25 cellular contexts compared by ENCODE assay signal in the genomic region with DNA sequence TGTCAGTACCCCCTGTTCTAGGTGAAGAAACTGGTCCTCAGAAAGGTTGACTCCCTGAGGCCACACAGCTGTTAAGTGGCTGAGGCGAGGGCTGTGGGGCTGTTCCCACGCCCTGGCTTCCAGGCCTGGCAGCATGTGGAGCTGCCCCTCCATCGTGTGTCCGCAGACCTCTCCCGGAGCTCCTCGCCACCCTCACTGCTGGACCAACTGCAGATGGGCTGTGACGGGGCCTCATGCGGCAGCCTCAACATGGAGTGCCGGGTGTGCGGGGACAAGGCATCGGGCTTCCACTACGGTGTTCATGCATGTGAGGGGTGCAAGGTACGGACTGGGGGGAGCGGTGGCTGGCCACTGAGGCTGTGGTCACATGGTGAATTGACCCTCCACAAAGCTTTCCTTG. TPM values are rescaled to one million over a fixed set of nuclear protein-coding genes. Genes with fewer than 3 reads are reported as not detected.
DNase-seq lines count a peak whose midpoint lies in the region; ATAC-seq, FAIRE-seq and TF ChIP-seq lines count a peak whose summit lies in the region.
"Had no signal": no experiment of that assay in that cellular context is flagged by ENCODE, and none has a peak within 500 bp of the region (broad histone marks: within the 10 kb centered on the region; RNA-seq: fewer than 3 reads in every experiment).

No MANE protein-coding gene starts in this region.

- H3K36me3 Mint-ChIP-seq in activated naive CD4-positive, alpha-beta T cell treated with anti-CD3 and anti-CD28 coated beads, Interleukin-2, amount 10 ng/mL, durations not matched to agents 7 days and 5 days: peaks cover 44% of the 10 kb centered on the region
- H3K36me3 Mint-ChIP-seq in osteocyte (ENCODE audit: unreplicated experiment): peaks cover 10% of the 10 kb centered on the region

- peak overlapping the region; percentile 84; the same call in 1 of the 3 replicates for H2BK15ac ChIP-seq in IMR-90 (ENCODE audit: low read depth, low read length)
- peak overlapping the region; percentile 46; the same call in 1 of the 2 replicates for H2BK15ac ChIP-seq in H1 (ENCODE audit: low read length)

- H3K4me3 Mint-ChIP-seq in activated naive CD4-positive, alpha-beta T cell treated with anti-CD3 and anti-CD28 coated beads, Interleukin-2, amount 10 ng/mL, durations not matched to agents 7 days and 5 days: no peak overlapping the region
- no peak overlapping the region for H3K4me3 Mint-ChIP-seq in osteocyte (ENCODE audit: unreplicated experiment)
- H3K4me3 Mint-ChIP-seq: activated T-cell treated with anti-CD3 and anti-CD28 coated beads, Interleukin-2, amount 50 U/mL, for 4 hours; B cell; brain; mesothelial cell of epicardium had no signal

- CTCF ChIA-PET in activated naive CD4-positive, alpha-beta T cell treated with anti-CD3 and anti-CD28 coated beads, Interleukin-2, amount 10 ng/mL, durations not matched to agents 7 days and 5 days (lab: Charles Lee): interaction anchor here (0.6 to 5.3 kb wide), 22 partner anchors 10 to 132 kb away, joined by 3 to 66 read pairs (median 4); a partner anchor contains a TSS
- CTCF ChIA-PET in IMR-90 (lab: Yijun Ruan, JAX) (interaction anchor here (0.9 to 2.6 kb wide), 7 partner anchors 9 to 78 kb away, joined by 3 to 20 read pairs (median 4); a partner anchor contains a TSS), H1 (lab: Charles Lee; ENCODE audit: partially characterized antibody) (interaction anchor here (0.6 to 12.0 kb wide), 21 partner anchors 9 to 378 kb away, joined by 3 to 138 read pairs (median 3); a partner anchor contains a TSS)

- H4K8ac ChIP-seq in IMR-90 (ENCODE audit: low read depth in 2 of 2, low read length in 2 of 2): peak overlapping the region; percentile 67 to 87; a peak in 2 of 4 replicates
- H4K8ac ChIP-seq in H1 (ENCODE audit: extremely low read depth, insufficient read depth, low read length): peak overlapping the region; percentile 65; the same call in 1 of the 2 replicates

- H3K79me1 ChIP-seq in IMR-90 (ENCODE audit: low read depth in 1 of 2, low read length in 2 of 2): peaks cover 37 to 70% of the 10 kb centered on the region in 2 experiments
- no peaks in the 10 kb centered on the region for H3K79me1 ChIP-seq in H1 (ENCODE audit: low read depth, low read length)

- no TSS peak for BruUV-seq in IMR-90 (replicated peaks; lab: Mats Ljungman, UMichigan)

- H3K4me2 ChIP-seq in IMR-90 (ENCODE audit: low read depth, low read length): no peak overlapping the region
- H3K4me2 ChIP-seq in H1 (ENCODE audit: insufficient read depth in 1 of 2, low read depth in 2 of 2, low read length in 2 of 2): no peak overlapping the region

- H3K9ac ChIP-seq in IMR-90 (ENCODE audit: low read depth, low read length) (peak overlapping the region; percentile 9; the same call in 1 of the 2 replicates), H1 (replicated peaks in 1 of 4; ENCODE audit: extremely low read depth in 1 of 4, low read depth in 3 of 4, low read length in 3 of 4) (no peak overlapping the region)

- H3K27me3 ChIP-seq in IMR-90 (ENCODE audit: control insufficient read depth, insufficient read depth, low read length) (no peaks in the 10 kb centered on the region), H1 (replicated peaks in 1 of 4; ENCODE audit: control insufficient read depth in 3 of 4, extremely low read depth in 1 of 4, insufficient read depth in 3 of 4, low read length in 3 of 4) (no peaks in the 10 kb centered on the region)
- H3K27me3 ChIP-seq: dorsolateral prefrontal cortex, esophagus squamous epithelium, heart right ventricle, tibial nerve had no signal

- H3K23ac ChIP-seq in IMR-90 (ENCODE audit: low read depth, low read length): peak overlapping the region; percentile 63; the same call in 1 of the 2 replicates
- H3K23ac ChIP-seq in H1 (ENCODE audit: insufficient read length): no peak overlapping the region

- H3K56ac ChIP-seq in IMR-90 (ENCODE audit: extremely low read depth, insufficient read depth, low read length): peak overlapping the region; percentile 74
- H3K56ac ChIP-seq in H1 (replicated peaks; ENCODE audit: insufficient read length, low read depth, low read length): no peak overlapping the region

- H4K91ac ChIP-seq in IMR-90 (ENCODE audit: insufficient read depth, low read depth, low read length) (peak overlapping the region; percentile 96), H1 (replicated peaks; ENCODE audit: insufficient read length, low read length) (no peak overlapping the region)

- TF ChIP-seq EP300 in H1 (IDR thresholded peaks at IDR 0.05; ENCODE audit: borderline replicate concordance in 1 of 2, low read depth in 2 of 2, low read length in 2 of 2): no peak

- TF ChIP-seq CTCF in IMR-90 (conservative IDR thresholded peaks at IDR 0.05; ENCODE audit: low read depth, low read length): no peak
- no peak for TF ChIP-seq CTCF in H1 (IDR thresholded peaks at IDR 0.05; ENCODE audit: control extremely low read depth in 1 of 3, insufficient read depth in 1 of 3, low read depth in 1 of 3, low read length in 3 of 3)
- TF ChIP-seq CTCF in osteocyte (IDR thresholded peaks at IDR 0.05): no peak

- H2AFZ ChIP-seq in IMR-90 (replicated peaks; ENCODE audit: low read length, poor library complexity) (peak overlapping the region; percentile 33), H1 (ENCODE audit: low read length) (no peak overlapping the region)

- peak overlapping the region; percentile 25 for H4K5ac ChIP-seq in IMR-90 (ENCODE audit: low read depth, low read length)
- H4K5ac ChIP-seq in H1 (ENCODE audit: insufficient read length, low read depth, low read length): no peak overlapping the region

- H3K9me3 Mint-ChIP-seq in activated naive CD4-positive, alpha-beta T cell treated with anti-CD3 and anti-CD28 coated beads, Interleukin-2, amount 10 ng/mL, durations not matched to agents 7 days and 5 days: no peaks in the 10 kb centered on the region
- H3K9me3 Mint-ChIP-seq in osteocyte (ENCODE audit: unreplicated experiment): no peaks in the 10 kb centered on the region
- H3K9me3 Mint-ChIP-seq: activated T-cell treated with anti-CD3 and anti-CD28 coated beads, Interleukin-2, amount 50 U/mL, for 4 hours; brain; mesothelial cell of epicardium had no signal

- FAIRE-seq in H1 (lab: Jason Lieb, UNC): no peak
- FAIRE-seq: GM12878, kidney had no signal

- 94% methylated on average over 3 of the region's 14 CpGs; no CpG with 5 or more reads in 1 of the 2 experiments for WGBS in IMR-90 (ENCODE audit: extremely low coverage in 2 of 2, insufficient read length in 1 of 2), 2 experiments
- 94% methylated on average over 14 of the region's 14 CpGs; no CpG with 5 or more reads in 1 of the 2 experiments for WGBS in H1 (ENCODE audit: extremely low coverage in 1 of 2, insufficient coverage in 1 of 2, insufficient read length in 1 of 2, insufficient replicate concordance in 2 of 2, low coverage in 1 of 2, low lambda C conversion rate in 2 of 2, missing lambda C conversion rate in 1 of 2), 2 experiments

- peak overlapping the region; percentile 52 for H2BK5ac ChIP-seq in IMR-90 (ENCODE audit: low read depth, low read length, poor library complexity, severe bottlenecking)
- peak overlapping the region; percentile 75; the same call in 1 of the 2 replicates for H2BK5ac ChIP-seq in H1 (ENCODE audit: low read depth, low read length)

- H3K36me3 ChIP-seq in IMR-90 (ENCODE audit: control insufficient read depth, insufficient read depth, low read length) (peaks cover 45% of the 10 kb centered on the region), H1 (ENCODE audit: control insufficient read depth in 2 of 4, insufficient read depth in 4 of 4, low read length in 3 of 4) (peaks cover 0 to 4% (median 0%) of the 10 kb centered on the region in 4 experiments; a peak in 1 of 8 replicates)

- no peaks in the 10 kb centered on the region for H3K79me2 ChIP-seq in H1 (ENCODE audit: control insufficient read depth in 1 of 2, insufficient read depth in 2 of 2, low read length in 2 of 2)

- H3K9me3 ChIP-seq in IMR-90 (ENCODE audit: control insufficient read depth, insufficient read depth, low read length) (no peaks in the 10 kb centered on the region), H1 (ENCODE audit: insufficient read depth in 2 of 2, low read depth in 1 of 2, low read length in 1 of 2) (no peaks in the 10 kb centered on the region)
- H3K9me3 ChIP-seq: esophagus squamous epithelium, heart right ventricle, tibial nerve had no signal

- H3K27ac ChIP-seq in IMR-90 (ENCODE audit: insufficient read depth, low read length) (peak overlapping the region; percentile 64), H1 (ENCODE audit: low read depth, low read length) (no peak overlapping the region)
- H3K27ac ChIP-seq: esophagus squamous epithelium, tibial nerve had no signal

- no peak for TF ChIP-seq POLR2A in IMR-90 (IDR thresholded peaks at IDR 0.05; ENCODE audit: low read depth, low read length)
- no peak for TF ChIP-seq POLR2A in H1 (IDR thresholded peaks at IDR 0.05; ENCODE audit: control extremely low read depth in 1 of 2, low read depth in 2 of 2, low read length in 2 of 2)

- H2BK120ac ChIP-seq in IMR-90 (ENCODE audit: low read depth, low read length): peak overlapping the region; percentile 96
- no peak overlapping the region for H2BK120ac ChIP-seq in H1 (replicated peaks; ENCODE audit: low read depth, low read length)

- no peak for DNase-seq in activated naive CD4-positive, alpha-beta T cell treated with anti-CD3 and anti-CD28 coated beads, Interleukin-2, amount 10 ng/mL, durations not matched to agents 7 days and 5 days
- DNase-seq in activated naive CD4-positive, alpha-beta T cell treated with Interleukin-2 at 50 U/mL for 16 hours: no peak
- no peak for DNase-seq in IMR-90
- DNase-seq in H1 (ENCODE audit: low read depth in 1 of 2, low spot score in 2 of 2): no peak
- no peak for DNase-seq in osteocyte (ENCODE audit: extremely low spot score, unreplicated experiment)
- no peak for DNase-seq in HT-29 (ENCODE audit: low spot score)
- no peak for DNase-seq in OCI-M2 (lab: John Stamatoyannopoulos, UW; ENCODE audit: unreplicated experiment)
- DNase-seq: activated naive CD4-positive, alpha-beta T cell; activated T-cell treated with anti-CD3 and anti-CD28 coated beads, Interleukin-2, amount 50 U/mL, for 4 hours; DMS153; dorsolateral prefrontal cortex; esophagus squamous epithelium; heart right ventricle; KG1; kidney; NCI-H1417 treated with DMSO at 0.1 percent for 48 hours; NCI-H2029 treated with DMSO at 0.1 percent for 48 hours; stimulated activated CD4-positive, alpha-beta T cell treated with anti-CD3 and anti-CD28 coated beads, Interleukin-15, amount 100 ng/mL, for 24 hours; stimulated activated CD4-positive, alpha-beta T cell treated with anti-CD3 and anti-CD28 coated beads, Interleukin-4, amount 100 ng/mL, for 4 hours had no signal

- dilution Hi-C loops in IMR-90 (cut with HindIII; ENCODE audit: low sequenced_read_pairs, unreplicated experiment): no loop called here

- no peaks in the 10 kb centered on the region for H3K27me3 Mint-ChIP-seq in activated naive CD4-positive, alpha-beta T cell treated with anti-CD3 and anti-CD28 coated beads, Interleukin-2, amount 10 ng/mL, durations not matched to agents 7 days and 5 days
- no peaks in the 10 kb centered on the region for H3K27me3 Mint-ChIP-seq in osteocyte (ENCODE audit: unreplicated experiment)
- H3K27me3 Mint-ChIP-seq: B cell had no signal

- peak overlapping the region; percentile 86 for H2AK9ac ChIP-seq in IMR-90 (replicated peaks; ENCODE audit: low read depth, low read length, poor library complexity)

- no peak for ATAC-seq in IMR-90 (ENCODE audit: low read depth)
- ATAC-seq in GM18861 (IDR thresholded peaks at IDR 0.05; ENCODE audit: unreplicated experiment): no peak
- ATAC-seq: activated T-cell treated with anti-CD3 and anti-CD28 coated beads, Interleukin-2, amount 50 U/mL, for 4 hours; GM12878 had no signal

- TF ChIP-seq RAD21 in IMR-90 (IDR thresholded peaks at IDR 0.05; ENCODE audit: low read length) (no peak), H1 (IDR thresholded peaks at IDR 0.05 in 1 of 2, conservative IDR thresholded peaks at IDR 0.05 in 1 of 2; ENCODE audit: low read depth in 2 of 2, low read length in 2 of 2) (no peak)

- in situ Hi-C loops in IMR-90 (cut with MboI; ENCODE audit: low sequenced_read_pairs): no loop called here

- H3K23me2 ChIP-seq in H1 (ENCODE audit: low read depth, low read length): no peaks in the 10 kb centered on the region

- peak overlapping the region; percentile 8; the same call in 1 of the 2 replicates for H3K18ac ChIP-seq in IMR-90 (ENCODE audit: low read depth, low read length)
- H3K18ac ChIP-seq in H1 (ENCODE audit: extremely low read depth, low read length): no peak overlapping the region

- intact Hi-C loops in IMR-90 (cut with micrococcal nuclease): loop anchor here (1.0 kb wide), 1 partner anchor 29 kb away; no protein-coding TSS in a partner anchor

- H4K20me1 ChIP-seq in IMR-90 (ENCODE audit: insufficient read depth, low read length): peaks cover 1% of the 10 kb centered on the region
- peaks cover 0 to 2% of the 10 kb centered on the region in 2 experiments for H4K20me1 ChIP-seq in H1 (replicated peaks in 1 of 2; ENCODE audit: control insufficient read depth in 1 of 2, insufficient read depth in 2 of 2, low read length in 2 of 2)

- H3K4me1 ChIP-seq in IMR-90 (ENCODE audit: control insufficient read depth, insufficient read depth, low read length) (peaks cover 27% of the 10 kb centered on the region), H1 (replicated peaks in 1 of 4; ENCODE audit: control insufficient read depth in 3 of 4, insufficient read depth in 4 of 4, low read length in 3 of 4) (peaks cover 0 to 9% (median under 1%) of the 10 kb centered on the region in 4 experiments; a peak in 4 of 7 replicates)

- H3K4me3 ChIP-seq in IMR-90 (ENCODE audit: insufficient read depth, low read depth, low read length): no peak overlapping the region
- H3K4me3 ChIP-seq in H1 (ENCODE audit: extremely low read depth in 1 of 4, insufficient read depth in 2 of 4, low read depth in 3 of 4, low read length in 4 of 4): no peak overlapping the region
- H3K4me3 ChIP-seq: dorsolateral prefrontal cortex, esophagus squamous epithelium, GM12878, heart right ventricle, tibial nerve had no signal

- H2AK5ac ChIP-seq in IMR-90 (ENCODE audit: low read depth, low read length): peak overlapping the region; percentile 92
- 0 out of 2 replicates have a peak overlapping the region, but pooled peaks have one; percentile 8 for H2AK5ac ChIP-seq in H1 (ENCODE audit: low read depth, low read length)

- H3K14ac ChIP-seq in IMR-90 (replicated peaks; ENCODE audit: low read depth, low read length) (peak overlapping the region; percentile 57), H1 (ENCODE audit: insufficient read length) (no peak overlapping the region)

- H3K27ac Mint-ChIP-seq in activated naive CD4-positive, alpha-beta T cell treated with anti-CD3 and anti-CD28 coated beads, Interleukin-2, amount 10 ng/mL, durations not matched to agents 7 days and 5 days: peak overlapping the region; percentile 89
- peak overlapping the region; percentile 24 for H3K27ac Mint-ChIP-seq in osteocyte (ENCODE audit: unreplicated experiment)
- H3K27ac Mint-ChIP-seq: B cell, mesothelial cell of epicardium had no signal

- peaks cover 41% of the 10 kb centered on the region for H3K9me1 ChIP-seq in IMR-90 (ENCODE audit: insufficient read depth, low read length)

- POLR2A ChIA-PET in IMR-90 (lab: Charles Lee; ENCODE audit: unreplicated experiment) (interaction anchor here (0.8 kb wide), 1 partner anchor 8 kb away, joined by 4 read pairs; no protein-coding TSS in a partner anchor), H1 (lab: Charles Lee; ENCODE audit: partially characterized antibody) (interaction anchor here (0.6 to 0.8 kb wide), 2 partner anchors 25 to 77 kb away, joined by 3 read pairs; a partner anchor contains a TSS)

- peaks cover 48% of the 10 kb centered on the region for H3K4me1 Mint-ChIP-seq in activated naive CD4-positive, alpha-beta T cell treated with anti-CD3 and anti-CD28 coated beads, Interleukin-2, amount 10 ng/mL, durations not matched to agents 7 days and 5 days
- H3K4me1 Mint-ChIP-seq in osteocyte (ENCODE audit: unreplicated experiment): peaks cover 37% of the 10 kb centered on the region

- H3K4ac ChIP-seq in IMR-90 (ENCODE audit: low read depth, low read length): peak overlapping the region; percentile 93
- H3K4ac ChIP-seq in H1 (replicated peaks; ENCODE audit: insufficient read length, low read depth, low read length): no peak overlapping the region

- H2BK20ac ChIP-seq in IMR-90 (ENCODE audit: low read depth, low read length) (peak overlapping the region; percentile 82), H1 (ENCODE audit: low read length) (no peak overlapping the region)

- H2BK12ac ChIP-seq in H1 (ENCODE audit: low read depth, low read length): 0 out of 2 replicates have a peak overlapping the region, but pooled peaks have one; percentile 39

RNA-seq across cellular contexts. Expression of a gene that starts 32.2 kb away (rescaled TPM):
- total RNA-seq in IMR-90 (2012; rRNA removed): 7.5 and 9.1 TPM in 2 replicates
- 6.8 and 7.1 TPM in 2 replicates for polyA plus RNA-seq in IMR-90 (2012; rRNA removed)
- 4.5 and 6.8 TPM in 2 replicates for polyA plus RNA-seq in IMR-90 (2012; cell fraction: cytosol; rRNA removed)
- 5.0 and 6.6 TPM in 2 replicates for polyA plus RNA-seq in IMR-90 (2012; cell fraction: nucleus; rRNA removed; ENCODE audit: low replicate concordance)
- total RNA-seq in H1 (2021; fragmentation: NEBNext Ultra II Directional; extraction: Animal tissue kit (Norgen Biotek cat#: 25700)): 16.1 and 16.4 TPM in 2 replicates
- 17.0 and 19.2 TPM in 2 replicates for polyA plus RNA-seq in H1 (2011; rRNA removed)
- 19.6 TPM for polyA plus RNA-seq in H1 (2011; cell fraction: cytosol; rRNA removed)
- 21.5 TPM for polyA plus RNA-seq in H1 (2011; cell fraction: nucleus; rRNA removed)
- 11.7 to 17.9 TPM (median 16.0 TPM) in 4 replicates for polyA plus RNA-seq in H1 (2012, experiment 1 of 2)
- polyA plus RNA-seq in H1 (2012, experiment 2 of 2): 22.8 TPM
- 8.4 TPM for polyA plus RNA-seq in H1 (2013, experiment 1 of 2)
- polyA plus RNA-seq in H1 (2013, experiment 2 of 2): 8.7 TPM
- polyA minus RNA-seq in H1 (2011; rRNA and poly(A)+ RNA removed): 17.3 and 24.8 TPM in 2 replicates
- polyA minus RNA-seq in H1 (2011; cell fraction: cytosol; rRNA and poly(A)+ RNA removed): 15.8 TPM
- polyA minus RNA-seq in H1 (2011; cell fraction: nucleus; rRNA and poly(A)+ RNA removed): 8.3 TPM
- 7.8 TPM in 2 replicates for total RNA-seq in osteocyte
- total RNA-seq in HT-29 (2014; rRNA removed; shearing (Covaris generic)): 7.4 and 8.6 TPM in 2 replicates

RNA-seq across cellular contexts. Expression of a gene that starts 48.2 kb away (rescaled TPM):
- total RNA-seq in IMR-90 (2012; rRNA removed) (1,746 and 2,310 TPM in 2 replicates), osteocyte (1,177 and 1,245 TPM in 2 replicates)
- polyA plus RNA-seq in IMR-90 (2012; rRNA removed) (3,153 and 3,261 TPM in 2 replicates), H1 (2011; rRNA removed) (2,801 and 2,948 TPM in 2 replicates)
- 1,705 and 1,838 TPM in 2 replicates for polyA plus RNA-seq in IMR-90 (2012; cell fraction: cytosol; rRNA removed)
- polyA plus RNA-seq in IMR-90 (2012; cell fraction: nucleus; rRNA removed; ENCODE audit: low replicate concordance): 1,133 and 1,323 TPM in 2 replicates
- total RNA-seq in H1 (2021; fragmentation: NEBNext Ultra II Directional; extraction: Animal tissue kit (Norgen Biotek cat#: 25700)): 1,893 and 1,923 TPM in 2 replicates
- polyA plus RNA-seq in H1 (2011; cell fraction: cytosol; rRNA removed): 3,231 TPM
- polyA plus RNA-seq in H1 (2011; cell fraction: nucleus; rRNA removed): 2,819 TPM
- polyA plus RNA-seq in H1 (2012, experiment 1 of 2): 2,565 to 3,012 TPM (median 2,684 TPM) in 4 replicates
- polyA plus RNA-seq in H1 (2012, experiment 2 of 2): 2,057 TPM
- polyA plus RNA-seq in H1 (2013, experiment 1 of 2): 2,379 TPM
- polyA plus RNA-seq in H1 (2013, experiment 2 of 2): 2,280 TPM
- 958 and 1,373 TPM in 2 replicates for polyA minus RNA-seq in H1 (2011; rRNA and poly(A)+ RNA removed)
- 907 TPM for polyA minus RNA-seq in H1 (2011; cell fraction: cytosol; rRNA and poly(A)+ RNA removed)
- 793 TPM for polyA minus RNA-seq in H1 (2011; cell fraction: nucleus; rRNA and poly(A)+ RNA removed)
- 1,706 and 1,805 TPM in 2 replicates for total RNA-seq in HT-29 (2014; rRNA removed; shearing (Covaris generic))
